Comparison of ENCODE assay signal across 8 cellular contexts in the genomic region with DNA sequence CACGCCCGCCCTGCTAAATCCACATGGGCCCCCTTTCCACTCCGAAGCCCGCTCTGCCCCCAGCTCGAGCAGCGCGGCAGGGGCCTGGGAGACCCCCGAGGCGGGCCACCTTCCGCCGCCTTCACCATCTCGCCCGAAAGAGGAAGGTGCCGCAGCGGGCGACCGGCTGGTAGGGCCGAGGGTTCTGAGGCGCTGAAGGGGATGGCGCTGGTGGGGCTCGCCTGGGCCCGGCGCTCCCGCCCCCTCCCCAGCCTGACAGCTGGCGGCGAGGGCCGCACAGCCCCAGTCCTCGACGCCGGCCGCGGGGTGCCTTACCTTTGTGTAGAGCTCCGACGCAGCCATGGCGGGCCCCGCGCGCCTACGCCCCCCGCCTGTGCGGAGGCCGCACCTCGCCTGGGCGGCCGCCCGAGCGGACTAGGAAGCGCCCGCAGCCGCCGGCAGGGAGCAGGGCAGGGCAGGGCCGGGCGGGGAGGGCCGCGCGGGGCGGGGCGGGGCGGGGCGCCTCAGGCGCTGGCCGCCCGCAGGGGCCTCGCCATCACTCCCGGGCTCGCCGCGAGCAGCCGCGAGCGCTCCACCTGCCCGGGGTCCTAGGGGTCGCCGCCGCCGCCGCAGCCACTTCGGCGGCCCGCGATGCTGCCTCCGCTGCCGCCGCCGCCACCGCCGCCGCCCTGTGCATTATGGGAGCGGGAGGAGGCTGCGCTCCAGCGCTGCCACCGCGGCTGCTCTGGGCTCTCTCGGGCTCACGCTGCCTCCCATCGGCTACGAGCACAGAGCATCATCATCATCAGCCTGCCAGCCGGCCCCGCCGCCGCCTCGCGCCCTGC. TPM values are rescaled to one million over a fixed set of nuclear protein-coding genes. Genes with fewer than 3 reads are reported as not detected.
DNase-seq lines count a peak whose midpoint lies in the region; ATAC-seq and TF ChIP-seq lines count a peak whose summit lies in the region.

MYO5A (minus strand) TSS at position 416 of the 824 bp plus-strand sequence; CDS start at position 342, 74 bp downstream.

- H3K36me3 Mint-ChIP-seq in activated T-cell treated with anti-CD3 and anti-CD28 coated beads, Interleukin-2, amount 50 U/mL, for 72 hours (ENCODE audit: insufficient read depth in 2 of 2), result no peaks in the 10 kb centered on the region
- no peaks in the 10 kb centered on the region for H3K36me3 Mint-ChIP-seq in natural killer cell

- peak within 1 kb of the TSS; percentile 89 for H3K4me2 ChIP-seq in PC-9

- no peak within 1 kb of the TSS for H3K27ac ChIP-seq in PC-9

- peak; percentile 77 for ATAC-seq in GM19438 (IDR thresholded peaks at IDR 0.05; ENCODE audit: low read depth, unreplicated experiment)
- peak; percentile 74 for ATAC-seq in HG03565 (IDR thresholded peaks at IDR 0.05; ENCODE audit: unreplicated experiment)
- peak; percentile 90 to 91 for ATAC-seq in activated T-cell treated with anti-CD3 and anti-CD28 coated beads, Interleukin-2, amount 50 U/mL, for 72 hours (replicated peaks in 1 of 2)
- peak; percentile 84 to 91 (median 84) for ATAC-seq in natural killer cell

- peaks cover 18% of the 10 kb centered on the region for H3K27me3 Mint-ChIP-seq in activated T-cell treated with anti-CD3 and anti-CD28 coated beads, Interleukin-2, amount 50 U/mL, for 72 hours (ENCODE audit: low read depth)
- peaks cover 4 to 15% of the 10 kb centered on the region in 2 donors for H3K27me3 Mint-ChIP-seq in natural killer cell (ENCODE audit: low read depth in 2 of 2)

- POLR2A ChIA-PET in PC-9 (lab: Charles Lee; ENCODE audit: unreplicated experiment), result interaction anchor here (0.6 kb wide), 1 partner anchor 276 kb away, joined by 10 read pairs; no protein-coding TSS in a partner anchor

- DNase-seq in COR-L47 (lab: John Stamatoyannopoulos, UW), result peak; percentile 76
- peak in 1 of 2 experiments; percentile 62 for DNase-seq in PC-9
- peak; percentile 82 to 83 for DNase-seq in activated T-cell treated with anti-CD3 and anti-CD28 coated beads, Interleukin-2, amount 50 U/mL, for 72 hours
- DNase-seq in fibroblast of gingiva (ENCODE audit: low read depth), result peak; percentile 71
- peak; percentile 71 for DNase-seq in natural killer cell
- DNase-seq in stimulated activated naive CD4-positive, alpha-beta T cell treated with Interleukin-2 at 50 U/mL for 16 hours (lab: John Stamatoyannopoulos, UW), result peak; percentile 78

- TF ChIP-seq CTCF in PC-9 (conservative IDR thresholded peaks at IDR 0.05) (no peak), natural killer cell (IDR thresholded peaks at IDR 0.05) (no peak)

- no peaks in the 10 kb centered on the region for H4K20me1 ChIP-seq in PC-9 (ENCODE audit: insufficient read depth)

- H2AFZ ChIP-seq in PC-9, result peak within 1 kb of the TSS; percentile 92

- peak within 1 kb of the TSS; percentile 95 to 97 for H3K4me3 Mint-ChIP-seq in activated T-cell treated with anti-CD3 and anti-CD28 coated beads, Interleukin-2, amount 50 U/mL, for 72 hours
- peak within 1 kb of the TSS; percentile 91 for H3K4me3 Mint-ChIP-seq in natural killer cell

- H3K36me3 ChIP-seq in PC-9 (ENCODE audit: low read depth), result no peaks in the 10 kb centered on the region

- CTCF ChIA-PET in PC-9 (lab: Charles Lee), result no interaction called here

- no peaks in the 10 kb centered on the region for H3K9me2 ChIP-seq in PC-9 (ENCODE audit: insufficient read depth)

- intact Hi-C loops in PC-9 (cut with micrococcal nuclease; ENCODE audit: unreplicated experiment), result loop anchor here (5.0 kb wide), 2 partner anchors 196 to 271 kb away; no protein-coding TSS in a partner anchor
- intact Hi-C loops in natural killer cell (cut with micrococcal nuclease), result loop anchor here (1.0 to 10.0 kb wide), 5 partner anchors 18 to 206 kb away; partner anchors contain the start of gene ATOSA

- no peaks in the 10 kb centered on the region for H3K4me1 ChIP-seq in PC-9 (replicated peaks; ENCODE audit: insufficient read depth)

- H3K27ac Mint-ChIP-seq in activated T-cell treated with anti-CD3 and anti-CD28 coated beads, Interleukin-2, amount 50 U/mL, for 72 hours, result peak within 1 kb of the TSS; percentile 88
- H3K27ac Mint-ChIP-seq in natural killer cell, result peak within 1 kb of the TSS; percentile 68 to 79

- H3K9me3 Mint-ChIP-seq in activated T-cell treated with anti-CD3 and anti-CD28 coated beads, Interleukin-2, amount 50 U/mL, for 72 hours, result no peaks in the 10 kb centered on the region
- no peaks in the 10 kb centered on the region for H3K9me3 Mint-ChIP-seq in natural killer cell

- H3K27me3 ChIP-seq in PC-9 (ENCODE audit: insufficient read depth, low read depth), result no peaks in the 10 kb centered on the region

- no peaks in the 10 kb centered on the region for H3K79me2 ChIP-seq in PC-9 (ENCODE audit: low read depth)

- H3K4me1 Mint-ChIP-seq in activated T-cell treated with anti-CD3 and anti-CD28 coated beads, Interleukin-2, amount 50 U/mL, for 72 hours (ENCODE audit: low read depth), result peaks cover 23% of the 10 kb centered on the region
- peaks cover 21 to 28% of the 10 kb centered on the region in 2 donors for H3K4me1 Mint-ChIP-seq in natural killer cell

- peak within 1 kb of the TSS; percentile 74 for H3K4me3 ChIP-seq in PC-9

- no peaks in the 10 kb centered on the region for H3K9me3 ChIP-seq in PC-9 (ENCODE audit: insufficient read depth, low read depth)

- BruUV-seq in PC-9 (replicated peaks; lab: Mats Ljungman, UMichigan), result no TSS peak

- H3F3A ChIP-seq in PC-9 (ENCODE audit: insufficient read depth, low read depth), result no peaks in the 10 kb centered on the region

RNA-seq across cellular contexts. Expression of gene MYO5A, which starts in this region (rescaled TPM):
- total RNA-seq in PC-9 (2021) (8.7 and 10.7 TPM in 2 replicates), natural killer cell (10 to 100 TPM; 42.8 to 51.5 (median 44.4) TPM)
- total RNA-seq in activated T-cell treated with anti-CD3 and anti-CD28 coated beads, Interleukin-2, amount 50 U/mL, for 72 hours, result 10 to 100 TPM; 29.6 to 37.2 TPM
